Comparison of ENCODE assay signal across 13 cellular contexts in genomic region chr5:3200356-3200755, GRCh38.
A peak's percentile ranks its signal among the peaks of the same experiment; 100 is the strongest.
DNase-seq lines count a peak whose midpoint lies in the region; ATAC-seq and TF ChIP-seq lines count a peak whose summit lies in the region.
"Had no signal": no experiment of that assay in that cellular context is flagged by ENCODE, and none has a peak within 500 bp of the region (broad histone marks: within the 10 kb centered on the region; RNA-seq: fewer than 3 reads in every experiment).

No MANE protein-coding gene starts in this region.

- H3K9me3 ChIP-seq in upper lobe of right lung: no peaks in the 10 kb centered on the region

- H3K27me3 ChIP-seq in upper lobe of right lung: peaks cover 14% of the 10 kb centered on the region

- H3K27ac ChIP-seq in coronary artery: no peak overlapping the region
- H3K27ac ChIP-seq in upper lobe of right lung: no peak overlapping the region

- H3K36me3 ChIP-seq in upper lobe of right lung: no peaks in the 10 kb centered on the region

- TF ChIP-seq CTCF in coronary artery (IDR thresholded peaks at IDR 0.05) (no peak), upper lobe of right lung (IDR thresholded peaks at IDR 0.05) (no peak)

- intact Hi-C loops in cardiac septum (cut with DNase I): no loop called here
- intact Hi-C loops in Right ventricle myocardium inferior (cut with DNase I): no loop called here
- intact Hi-C loops in upper lobe of right lung (cut with DNase I): no loop called here

- peak; percentile 66 for DNase-seq in cardiac septum (ENCODE audit: low spot score)
- no peak for DNase-seq in Right ventricle myocardium inferior (ENCODE audit: missing footprints)
- peak; percentile 52 for DNase-seq in coronary artery (ENCODE audit: low spot score)
- DNase-seq in left kidney (ENCODE audit: low read depth, low spot score): peak; percentile 26
- no peak for DNase-seq in upper lobe of right lung
- DNase-seq in dermis blood vessel endothelial cell: no peak
- DNase-seq in mucosa of gallbladder (ENCODE audit: low spot score): no peak
- DNase-seq: ACHN; CD8-positive, alpha-beta T cell; COR-L47; DMS53; GF-D8 had no signal

- H3K4me1 ChIP-seq in upper lobe of right lung: no peaks in the 10 kb centered on the region

- no peak overlapping the region for H3K4me3 ChIP-seq in coronary artery
- H3K4me3 ChIP-seq in upper lobe of right lung: no peak overlapping the region

- ATAC-seq in Right ventricle myocardium inferior (no peak), upper lobe of right lung (peak; percentile 13), GM21390 (IDR thresholded peaks at IDR 0.05; ENCODE audit: unreplicated experiment) (no peak)
- ATAC-seq: CD8-positive, alpha-beta T cell had no signal

Comparison
In these comparisons a context has a peak if more than half of its experiments do, and no peak if none do; other contexts are left out.
1. DNase-seq: peak in cardiac septum (single experiment), coronary artery (single experiment) and left kidney (single experiment); none in Right ventricle myocardium inferior (single experiment), upper lobe of right lung (single experiment), dermis blood vessel endothelial cell (single experiment) and mucosa of gallbladder (single experiment).